In the genomic region with DNA sequence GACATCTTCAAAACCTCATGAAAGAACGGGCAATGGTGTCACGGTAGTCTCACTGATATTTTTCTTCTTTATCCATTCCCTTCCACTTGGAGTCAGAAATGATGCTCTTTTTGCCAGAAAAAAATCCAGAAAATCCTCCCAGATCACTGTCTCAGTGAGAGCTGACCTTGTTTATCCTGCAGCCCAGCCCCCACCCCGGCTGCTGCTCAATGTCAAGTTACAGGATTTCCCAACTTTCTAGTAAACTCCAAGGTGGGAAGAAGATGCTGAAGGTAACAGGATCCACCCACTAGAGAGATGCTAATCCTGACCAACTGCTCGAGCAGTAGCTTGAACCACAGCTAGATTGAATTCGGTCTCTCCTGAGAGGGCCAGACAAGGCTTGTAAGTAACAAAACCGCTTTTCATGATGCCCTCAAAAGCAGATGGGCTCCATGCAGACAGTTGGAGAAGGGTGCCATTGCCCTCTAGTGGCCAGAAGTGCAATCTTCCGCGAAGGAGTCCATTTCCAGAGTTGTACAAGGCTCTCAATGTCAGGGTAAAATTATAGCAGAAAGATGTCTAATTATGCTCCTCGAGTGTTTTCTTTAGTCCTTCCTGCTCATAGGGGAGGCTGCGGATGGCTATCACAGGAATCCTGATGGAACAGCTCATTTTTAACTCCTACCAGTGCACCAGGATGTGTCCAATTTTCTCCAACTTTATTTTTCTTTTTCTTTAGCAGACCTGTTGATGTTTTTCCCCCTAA, we compare ENCODE assay signal across 9 cellular contexts. TPM values are rescaled to one million over a fixed set of nuclear protein-coding genes. Genes with fewer than 3 reads are reported as not detected.
A peak's percentile ranks its signal among the peaks of the same experiment; 100 is the strongest.
DNase-seq lines count a peak whose midpoint lies in the region; ATAC-seq and TF ChIP-seq lines count a peak whose summit lies in the region.
"Had no signal": no experiment of that assay in that cellular context is flagged by ENCODE, and none has a peak within 500 bp of the region (broad histone marks: within the 10 kb centered on the region; RNA-seq: fewer than 3 reads in every experiment).

No MANE protein-coding gene starts in this region.

- CTCF ChIA-PET in BJ (lab: Yijun Ruan, JAX), result interaction anchor here (0.6 to 1.7 kb wide), 7 partner anchors 19 to 1656 kb away, joined by 3 to 5 read pairs (median 3); no protein-coding TSS in a partner anchor
- CTCF ChIA-PET in activated CD8-positive, alpha-beta T cell treated with anti-CD3 and anti-CD28 coated beads, Interleukin-2, amount 10 ng/mL, durations not matched to agents 7 days and 5 days (lab: Charles Lee), result no interaction called here

- ATAC-seq in GM18519 (IDR thresholded peaks at IDR 0.05; ENCODE audit: low FRiP score, unreplicated experiment) (peak; percentile 87), HG03045 (IDR thresholded peaks at IDR 0.05; ENCODE audit: unreplicated experiment) (peak; percentile 72)
- ATAC-seq in activated CD8-positive, alpha-beta T cell treated with anti-CD3 and anti-CD28 coated beads, Interleukin-2, amount 10 ng/mL, durations not matched to agents 7 days and 5 days, result peak; percentile 53

- peak; percentile 39 for DNase-seq in BJ (ENCODE audit: low read depth)
- peak; percentile 11 for DNase-seq in NCI-H2227 (lab: John Stamatoyannopoulos, UW; ENCODE audit: unreplicated experiment)
- peak; percentile 55 for DNase-seq in activated CD8-positive, alpha-beta T cell treated with anti-CD3 and anti-CD28 coated beads, Interleukin-2, amount 10 ng/mL, durations not matched to agents 7 days and 5 days
- peak; percentile 96 for DNase-seq in globus pallidus (ENCODE audit: low spot score)
- DNase-seq in osteocyte (ENCODE audit: extremely low spot score, unreplicated experiment), result peak; percentile 89
- no peak for DNase-seq in GF-D8 (lab: John Stamatoyannopoulos, UW)

- H3K27ac Mint-ChIP-seq in activated CD8-positive, alpha-beta T cell treated with anti-CD3 and anti-CD28 coated beads, Interleukin-2, amount 10 ng/mL, durations not matched to agents 7 days and 5 days, result no peak overlapping the region
- peak overlapping the region; percentile 93 for H3K27ac Mint-ChIP-seq in osteocyte (ENCODE audit: unreplicated experiment)
- H3K27ac Mint-ChIP-seq: T-helper 1 cell treated with Interleukin-12 subunit alpha and Interleukin-12 subunit beta and Interleukin-4 antibody, amounts not matched to agents 30 μg/mL and 1 μg/mL, for 36 hours had no signal

- peaks cover 5% of the 10 kb centered on the region for H3K36me3 ChIP-seq in BJ (ENCODE audit: control insufficient read depth, insufficient read depth, low read length)

- H3K27me3 ChIP-seq in BJ (ENCODE audit: control insufficient read depth, insufficient read depth, low read length), result no peaks in the 10 kb centered on the region; the same call in 1 of the 2 replicates

- TF ChIP-seq CTCF in BJ (IDR thresholded peaks at IDR 0.05; ENCODE audit: insufficient read depth, low read depth, low read length) (peak; percentile 92), osteocyte (IDR thresholded peaks at IDR 0.05) (peak; percentile 94)

- no peaks in the 10 kb centered on the region for H3K9me3 Mint-ChIP-seq in activated CD8-positive, alpha-beta T cell treated with anti-CD3 and anti-CD28 coated beads, Interleukin-2, amount 10 ng/mL, durations not matched to agents 7 days and 5 days (ENCODE audit: insufficient read depth)
- H3K9me3 Mint-ChIP-seq in osteocyte (ENCODE audit: unreplicated experiment), result no peaks in the 10 kb centered on the region
- H3K9me3 Mint-ChIP-seq: T-helper 1 cell treated with Interleukin-12 subunit alpha and Interleukin-12 subunit beta and Interleukin-4 antibody, amounts not matched to agents 30 μg/mL and 1 μg/mL, for 36 hours had no signal

- POLR2A ChIA-PET in BJ (lab: Charles Lee), result no interaction called here
- POLR2A ChIA-PET in activated CD8-positive, alpha-beta T cell treated with anti-CD3 and anti-CD28 coated beads, Interleukin-2, amount 10 ng/mL, durations not matched to agents 7 days and 5 days (lab: Charles Lee), result no interaction called here

- H3K4me1 Mint-ChIP-seq in activated CD8-positive, alpha-beta T cell treated with anti-CD3 and anti-CD28 coated beads, Interleukin-2, amount 10 ng/mL, durations not matched to agents 7 days and 5 days (ENCODE audit: low read depth), result no peaks in the 10 kb centered on the region
- H3K4me1 Mint-ChIP-seq in osteocyte (ENCODE audit: unreplicated experiment), result peaks cover 62% of the 10 kb centered on the region

- H3K36me3 Mint-ChIP-seq in activated CD8-positive, alpha-beta T cell treated with anti-CD3 and anti-CD28 coated beads, Interleukin-2, amount 10 ng/mL, durations not matched to agents 7 days and 5 days (ENCODE audit: low read depth), result no peaks in the 10 kb centered on the region
- peaks cover 32% of the 10 kb centered on the region for H3K36me3 Mint-ChIP-seq in osteocyte (ENCODE audit: unreplicated experiment)

- peak overlapping the region; percentile 2 for H3K4me3 ChIP-seq in BJ (ENCODE audit: low read depth, low read length)

- peaks cover 26% of the 10 kb centered on the region for H3K27me3 Mint-ChIP-seq in activated CD8-positive, alpha-beta T cell treated with anti-CD3 and anti-CD28 coated beads, Interleukin-2, amount 10 ng/mL, durations not matched to agents 7 days and 5 days (ENCODE audit: low read depth)
- no peaks in the 10 kb centered on the region for H3K27me3 Mint-ChIP-seq in osteocyte (ENCODE audit: unreplicated experiment)

- no peak overlapping the region for H3K4me3 Mint-ChIP-seq in activated CD8-positive, alpha-beta T cell treated with anti-CD3 and anti-CD28 coated beads, Interleukin-2, amount 10 ng/mL, durations not matched to agents 7 days and 5 days
- H3K4me3 Mint-ChIP-seq in osteocyte (ENCODE audit: unreplicated experiment), result peak overlapping the region; percentile 84
- H3K4me3 Mint-ChIP-seq: T-helper 1 cell treated with Interleukin-12 subunit alpha and Interleukin-12 subunit beta and Interleukin-4 antibody, amounts not matched to agents 30 μg/mL and 1 μg/mL, for 36 hours had no signal

RNA-seq across cellular contexts. Expression of a gene that starts 4.0 kb away (rescaled TPM):
- 498 and 589 TPM in 2 replicates for polyA plus RNA-seq in BJ (2011; rRNA removed)
- 706 and 777 TPM in 2 replicates for polyA minus RNA-seq in BJ (2011; rRNA and poly(A)+ RNA removed)
- not detected for total RNA-seq in activated CD8-positive, alpha-beta T cell treated with anti-CD3 and anti-CD28 coated beads, Interleukin-2, amount 10 ng/mL, durations not matched to agents 7 days and 5 days
- 560 and 587 TPM in 2 replicates for total RNA-seq in osteocyte

Comparison
In these comparisons a context has a peak if more than half of its experiments do, and no peak if none do; other contexts are left out.
1. RNA of a gene that starts 4.0 kb away (total RNA-seq): 560 to 587 TPM in osteocyte; not detected in activated CD8-positive, alpha-beta T cell treated with anti-CD3 and anti-CD28 coated beads, Interleukin-2, amount 10 ng/mL, durations not matched to agents 7 days and 5 days; every median in the first group is over 100 times any median in the second.
2. Peak in every context shown above with its lines, with median percentiles within 50 percentile points of each other: ATAC-seq.